ENCODE assay signal across 23 cellular contexts in the genomic region with DNA sequence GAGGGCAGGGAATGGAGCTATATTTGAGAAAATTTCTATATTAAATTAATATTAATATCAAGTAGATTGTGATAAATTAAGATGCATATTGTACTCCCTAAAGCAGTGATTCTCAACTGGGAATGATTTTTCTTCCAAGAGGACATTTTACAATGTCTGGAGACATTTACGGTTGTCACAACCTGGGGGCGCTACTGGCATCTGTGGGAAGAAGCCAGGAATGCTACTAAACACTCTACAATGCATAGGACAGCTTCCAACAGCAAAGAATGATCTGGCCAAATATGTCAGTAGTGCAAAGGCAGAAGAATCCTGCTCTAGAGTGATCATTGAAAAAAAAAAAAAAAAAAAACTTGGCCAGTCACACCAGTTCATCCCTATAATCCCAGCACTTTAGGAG.
"Had no signal": no experiment of that assay in that cellular context is flagged by ENCODE, and none has a peak within 500 bp of the region (broad histone marks: within the 10 kb centered on the region; RNA-seq: fewer than 3 reads in every experiment).

No MANE protein-coding gene starts in this region.

- H3K4me1 ChIP-seq: adrenal gland, ascending aorta, prostate gland had no signal

- H3K9me3 ChIP-seq: adrenal gland, ascending aorta, neutrophil, ovary, prostate gland, thoracic aorta had no signal

- H3K4me3 ChIP-seq: adrenal gland, ascending aorta, ovary, prostate gland, thoracic aorta had no signal

- DNase-seq: activated CD4-positive, alpha-beta T cell treated with anti-CD3 and anti-CD28 coated beads for 4 hours; activated CD4-positive, alpha-beta T cell treated with anti-CD3 and anti-CD28 coated beads, Interleukin-2, amount 50 U/mL, for 48 hours; activated CD4-positive, CD25-positive, alpha-beta regulatory T cell; activated CD8-positive, alpha-beta memory T cell treated with anti-CD3 and anti-CD28 coated beads, Interleukin-2, amount 50 U/mL, for 48 hours; activated naive CD4-positive, alpha-beta T cell; activated T-cell treated with anti-CD3 and anti-CD28 coated beads, Interleukin-2, amount 50 U/mL, for 4 hours; adrenal gland; brain microvascular endothelial cell; caudate nucleus; effector CD4-positive, alpha-beta T cell; foreskin melanocyte; left ventricle myocardium superior; mammary epithelial cell; midbrain; ovary; stimulated activated CD4-positive, alpha-beta T cell treated with anti-CD3 and anti-CD28 coated beads, Interleukin-4, amount 100 ng/mL, for 1 hour; stimulated activated naive CD4-positive, alpha-beta T cell treated with Interleukin-2 at 50 U/mL for 16 hours; T-helper 9 cell had no signal

- H3K27me3 ChIP-seq: adrenal gland, ascending aorta, brain microvascular endothelial cell, ovary had no signal

- H3K36me3 ChIP-seq: adrenal gland, ascending aorta, brain microvascular endothelial cell, neutrophil, ovary, prostate gland, thoracic aorta had no signal

- H3K27ac ChIP-seq: adrenal gland, ascending aorta, brain microvascular endothelial cell, neutrophil, ovary, prostate gland, thoracic aorta had no signal

- ATAC-seq: activated T-cell treated with anti-CD3 and anti-CD28 coated beads, Interleukin-2, amount 50 U/mL, for 4 hours; left ventricle myocardium superior; natural killer cell treated with Interleukin-12 subunit alpha and Interleukin-12 subunit beta and Interleukin-15 and Interleukin-18, amount 100 ng/mL, for 72 hours had no signal
